ENCODE assay signal across 8 cellular contexts in the genomic region with DNA sequence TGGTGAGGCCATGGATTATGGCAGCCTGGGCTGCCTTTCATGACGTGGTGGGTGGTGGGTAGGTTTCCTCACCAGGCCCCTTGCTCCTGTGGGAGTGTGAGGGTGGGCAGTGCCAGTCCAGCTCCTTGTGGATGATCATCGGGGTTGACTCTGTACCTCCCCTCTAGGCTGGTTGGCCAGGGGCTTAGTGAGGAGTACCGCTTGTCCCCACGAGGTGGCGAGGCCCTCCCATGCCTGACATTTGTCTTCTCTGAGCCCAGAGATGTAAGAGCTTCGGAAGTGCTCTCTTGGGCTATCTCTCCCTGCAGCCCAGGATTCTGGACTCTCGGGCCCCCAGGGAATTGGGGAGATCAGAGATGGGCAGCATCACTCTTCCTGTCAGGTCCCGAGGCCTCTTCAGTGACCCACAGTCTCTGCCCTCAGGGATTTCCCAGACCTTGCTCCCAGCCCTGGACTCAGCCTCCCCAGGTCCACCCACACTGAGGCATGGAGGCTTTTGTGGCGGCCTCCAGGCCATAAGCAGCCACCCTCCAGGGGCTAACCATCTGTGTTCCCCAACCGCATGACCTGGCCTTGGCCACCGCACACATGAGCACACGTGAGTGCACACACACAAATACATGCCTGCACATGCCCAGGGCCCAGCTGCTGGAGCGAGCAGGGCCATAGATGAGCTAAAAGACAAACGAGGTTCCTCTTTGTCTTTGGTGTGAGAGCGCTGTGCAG. TPM values are rescaled to one million over a fixed set of nuclear protein-coding genes. Genes with fewer than 3 reads are reported as not detected.
A peak's percentile ranks its signal among the peaks of the same experiment; 100 is the strongest.
DNase-seq lines count a peak whose midpoint lies in the region; ATAC-seq lines count a peak whose summit lies in the region.

No MANE protein-coding gene starts in this region.

- no peak overlapping the region for H3K27ac Mint-ChIP-seq in activated CD4-positive, alpha-beta T cell treated with anti-CD3 and anti-CD28 coated beads, Interleukin-2, amount 10 ng/mL, durations not matched to agents 7 days and 5 days
- no peak overlapping the region for H3K27ac Mint-ChIP-seq in effector memory CD8-positive, alpha-beta T cell

- H3K9me3 Mint-ChIP-seq in activated CD4-positive, alpha-beta T cell treated with anti-CD3 and anti-CD28 coated beads, Interleukin-2, amount 10 ng/mL, durations not matched to agents 7 days and 5 days: no peaks in the 10 kb centered on the region
- H3K9me3 Mint-ChIP-seq in effector memory CD8-positive, alpha-beta T cell: no peaks in the 10 kb centered on the region

- H3K4me1 Mint-ChIP-seq in activated CD4-positive, alpha-beta T cell treated with anti-CD3 and anti-CD28 coated beads, Interleukin-2, amount 10 ng/mL, durations not matched to agents 7 days and 5 days: peaks cover 4% of the 10 kb centered on the region
- peaks cover 0 to 3% of the 10 kb centered on the region in 2 donors for H3K4me1 Mint-ChIP-seq in effector memory CD8-positive, alpha-beta T cell (ENCODE audit: low read depth in 2 of 2)

- POLR2A ChIA-PET in activated CD4-positive, alpha-beta T cell treated with anti-CD3 and anti-CD28 coated beads, Interleukin-2, amount 10 ng/mL, durations not matched to agents 7 days and 5 days (lab: Charles Lee): no interaction called here

- no peaks in the 10 kb centered on the region for H3K36me3 Mint-ChIP-seq in activated CD4-positive, alpha-beta T cell treated with anti-CD3 and anti-CD28 coated beads, Interleukin-2, amount 10 ng/mL, durations not matched to agents 7 days and 5 days (ENCODE audit: low read depth)
- no peaks in the 10 kb centered on the region for H3K36me3 Mint-ChIP-seq in effector memory CD8-positive, alpha-beta T cell (ENCODE audit: insufficient read depth)

- CTCF ChIA-PET in activated CD4-positive, alpha-beta T cell treated with anti-CD3 and anti-CD28 coated beads, Interleukin-2, amount 10 ng/mL, durations not matched to agents 7 days and 5 days (lab: Charles Lee): interaction anchor here (0.6 to 3.1 kb wide), 15 partner anchors 9 to 283 kb away, joined by 3 to 19 read pairs (median 5); no protein-coding TSS in a partner anchor

- H3K9me3 ChIP-seq in GM23248 (ENCODE audit: low read depth): no peaks in the 10 kb centered on the region

- no peaks in the 10 kb centered on the region for H4K20me1 ChIP-seq in GM23248 (ENCODE audit: insufficient read depth)

- ATAC-seq in effector memory CD8-positive, alpha-beta T cell (replicated peaks): peak; percentile 60

- H3F3A ChIP-seq in GM23248 (ENCODE audit: insufficient read depth): no peaks in the 10 kb centered on the region

- H3K36me3 ChIP-seq in GM23248 (ENCODE audit: low read depth): no peaks in the 10 kb centered on the region

- H3K27me3 Mint-ChIP-seq in activated CD4-positive, alpha-beta T cell treated with anti-CD3 and anti-CD28 coated beads, Interleukin-2, amount 10 ng/mL, durations not matched to agents 7 days and 5 days: peaks cover 38% of the 10 kb centered on the region
- peaks cover 53 to 92% of the 10 kb centered on the region in 2 donors for H3K27me3 Mint-ChIP-seq in effector memory CD8-positive, alpha-beta T cell

- H3K4me3 Mint-ChIP-seq in activated CD4-positive, alpha-beta T cell treated with anti-CD3 and anti-CD28 coated beads, Interleukin-2, amount 10 ng/mL, durations not matched to agents 7 days and 5 days: no peak overlapping the region
- no peak overlapping the region for H3K4me3 Mint-ChIP-seq in effector memory CD8-positive, alpha-beta T cell

- no peak overlapping the region for H3K4me2 ChIP-seq in GM23248 (ENCODE audit: unreplicated experiment)

- in situ Hi-C loops in GM23248 (cut with MboI): loop anchor here (10.0 kb wide), 1 partner anchor 291 kb away; no protein-coding TSS in a partner anchor
- in situ Hi-C loops in KBM-7 (cut with MboI; ENCODE audit: low pct_unique_long_range_greater_than_20kb, low sequenced_read_pairs): no loop called here

- no peak overlapping the region for H3K9ac ChIP-seq in GM23248

- H3K79me2 ChIP-seq in GM23248 (ENCODE audit: insufficient read depth): no peaks in the 10 kb centered on the region

- H3K4me3 ChIP-seq in GM23248: no peak overlapping the region

- peaks cover 7% of the 10 kb centered on the region for H3K27me3 ChIP-seq in GM23248 (replicated peaks; ENCODE audit: insufficient read depth)

- no peak overlapping the region for H2AFZ ChIP-seq in GM23248

- no peak overlapping the region for H3K27ac ChIP-seq in GM23248

- peak; percentile 59 for DNase-seq in activated CD4-positive, alpha-beta T cell treated with anti-CD3 and anti-CD28 coated beads, Interleukin-2, amount 10 ng/mL, durations not matched to agents 7 days and 5 days
- no peak for DNase-seq in activated CD4-positive, alpha-beta T cell treated with anti-CD3 and anti-CD28 coated beads for 1 hour
- peak; percentile 85 for DNase-seq in GM23248
- peak; percentile 74 for DNase-seq in KBM-7
- DNase-seq in SW 1271 (lab: John Stamatoyannopoulos, UW): peak; percentile 28 to 49
- peak in 1 of 3 experiments; percentile 33 for DNase-seq in effector memory CD8-positive, alpha-beta T cell
- DNase-seq in myocyte (ENCODE audit: low read depth): peak; percentile 70
- DNase-seq in occipital lobe (lab: John Stamatoyannopoulos, UW): no peak

- 48 to 54% methylated on average over 15 of the region's 15 CpGs for WGBS in GM23248 (ENCODE audit: low coverage in 1 of 2, low lambda C conversion rate in 2 of 2, missing lambda C conversion rate in 2 of 2), 2 experiments

- no peaks in the 10 kb centered on the region for H3K9me2 ChIP-seq in GM23248 (ENCODE audit: insufficient read depth)

- 0 out of 2 replicates have a peak, but pooled peaks cover 6% of the 10 kb centered on the region for H3K4me1 ChIP-seq in GM23248 (ENCODE audit: insufficient read depth)

RNA-seq across cellular contexts. Expression of a gene that starts 6.5 kb away (rescaled TPM):
- total RNA-seq in activated CD4-positive, alpha-beta T cell treated with anti-CD3 and anti-CD28 coated beads, Interleukin-2, amount 10 ng/mL, durations not matched to agents 7 days and 5 days: under 1 TPM; 0.12 to 0.44 TPM
- 21.1 and 39.0 TPM in 2 replicates for total RNA-seq in GM23248 (2014; rRNA removed; shearing (Covaris generic))
- polyA plus RNA-seq in GM23248 (2016; fragmentation: Nextera tagmentation; extraction: Ambion mirVana): 17.1 and 19.6 TPM in 2 replicates
- total RNA-seq in myocyte: 26.4 and 27.0 TPM in 2 replicates
- polyA plus RNA-seq in myocyte (2012): 32.5 TPM
- 1.2 TPM for total RNA-seq in occipital lobe

RNA-seq across cellular contexts. Expression of a gene that starts 23.6 kb away (rescaled TPM):
- total RNA-seq in activated CD4-positive, alpha-beta T cell treated with anti-CD3 and anti-CD28 coated beads, Interleukin-2, amount 10 ng/mL, durations not matched to agents 7 days and 5 days: not detected
- total RNA-seq in GM23248 (2014; rRNA removed; shearing (Covaris generic)): not detected in 2 replicates
- polyA plus RNA-seq in GM23248 (2016; fragmentation: Nextera tagmentation; extraction: Ambion mirVana): not detected in 2 replicates
- total RNA-seq in myocyte (not detected in 2 replicates), occipital lobe (21.1 TPM)
- 0.03 TPM for polyA plus RNA-seq in myocyte (2012)

Comparison
In these comparisons a context has a peak if more than half of its experiments do, and no peak if none do; other contexts are left out.
1. DNase-seq: peak in activated CD4-positive, alpha-beta T cell treated with anti-CD3 and anti-CD28 coated beads, Interleukin-2, amount 10 ng/mL, durations not matched to agents 7 days and 5 days (single experiment), GM23248 (single experiment), KBM-7 (single experiment), SW 1271 (2 of 2) and myocyte (single experiment); none in activated CD4-positive, alpha-beta T cell treated with anti-CD3 and anti-CD28 coated beads for 1 hour (single experiment) and occipital lobe (single experiment).
2. RNA of a gene that starts 23.6 kb away (total RNA-seq): 21.1 TPM in occipital lobe (single experiment); not detected in activated CD4-positive, alpha-beta T cell treated with anti-CD3 and anti-CD28 coated beads, Interleukin-2, amount 10 ng/mL, durations not matched to agents 7 days and 5 days, not detected in GM23248 and not detected in myocyte; every median in the first group is over 10 times any median in the second.